In genomic region chr6:37239950-37240713, GRCh38 we compare ENCODE assay signal across 8 cellular contexts. TPM values are rescaled to one million over a fixed set of nuclear protein-coding genes. Genes with fewer than 3 reads are reported as not detected.
DNase-seq lines count a peak whose midpoint lies in the region; ATAC-seq lines count a peak whose summit lies in the region.

No MANE protein-coding gene starts in this region.

- no peak for ATAC-seq in GM19324 (IDR thresholded peaks at IDR 0.05; ENCODE audit: low FRiP score, unreplicated experiment)

- DNase-seq in NCI-H2081 (lab: John Stamatoyannopoulos, UW) = peak; percentile 38 to 69
- DNase-seq in NCI-H2081 treated with DMSO at 0.1 percent for 48 hours (lab: John Stamatoyannopoulos, UW) = no peak
- peak; percentile 89 for DNase-seq in LHCN-M2 (ENCODE audit: low read depth)
- DNase-seq in T-helper 1 cell = peak in 4 of 5 donors; percentile 6 to 66 (median 17)
- DNase-seq in anterior cingulate cortex (lab: John Stamatoyannopoulos, UW) = peak in 47 of 58 donors; percentile 2 to 75 (median 33)
- DNase-seq in inferior parietal cortex (ENCODE audit: extremely low spot score) = peak; percentile 70
- DNase-seq in stimulated activated CD4-positive, alpha-beta T cell treated with anti-CD3 and anti-CD28 coated beads, Interleukin-15, amount 100 ng/mL, for 1 hour (ENCODE audit: low read depth in 1 of 2, low spot score in 1 of 2) = peak; percentile 24 to 55

RNA-seq across cellular contexts. Expression of gene TBC1D22B, which starts 17.4 kb away (rescaled TPM):
- total RNA-seq in LHCN-M2 (2014; rRNA removed) = 6.0 and 6.6 TPM in 2 replicates
- 5.0 TPM for polyA plus RNA-seq in LHCN-M2 (2012)

RNA-seq across cellular contexts. Expression of gene TMEM217, which starts 17.8 kb away (rescaled TPM):
- total RNA-seq in LHCN-M2 (2014; rRNA removed) = 0.40 and 0.51 TPM in 2 replicates
- 1.1 TPM for polyA plus RNA-seq in LHCN-M2 (2012)
